In genomic region chr6:33172307-33173227, GRCh38 we compare ENCODE assay signal across 8 cellular contexts. TPM values are rescaled to one million over a fixed set of nuclear protein-coding genes. Genes with fewer than 3 reads are reported as not detected.
DNase-seq lines count a peak whose midpoint lies in the region; ATAC-seq and TF ChIP-seq lines count a peak whose summit lies in the region.

No MANE protein-coding gene starts in this region.

- no peak overlapping the region for H3K4me3 Mint-ChIP-seq in H9
- no peak overlapping the region for H3K4me3 Mint-ChIP-seq in activated B cell treated with CpG ODN at 0.5 μM for 24 hours
- H3K4me3 Mint-ChIP-seq in activated T-helper 2 cell treated with anti-CD3 and anti-CD28 coated beads, Interferon-gamma antibody, Interleukin-2, Interleukin-4, amounts not matched to agents 10 μg/mL and 5 μg/mL and 100 μg/mL, durations not matched to agents 14 hours and 24 hours and 36 hours (ENCODE audit: low read depth) = no peak overlapping the region

- no peak overlapping the region for H3K14ac ChIP-seq in H9 (ENCODE audit: insufficient read depth, low read length)

- H3K27me3 ChIP-seq in H9 (ENCODE audit: insufficient read depth, low read length) (no peaks in the 10 kb centered on the region), kidney epithelial cell (ENCODE audit: control insufficient read depth, insufficient read depth, low read length) (peaks cover 12% of the 10 kb centered on the region)

- DNase-seq in AG08395 (ENCODE audit: low spot score) (peak; percentile 76), H9 (peak; percentile 56), activated B cell treated with CpG ODN at 0.5 μM for 24 hours (no peak), kidney epithelial cell (ENCODE audit: low read depth) (no peak), C1 segment of cervical spinal cord (lab: John Stamatoyannopoulos, UW) (no peak), T1000 (lab: John Stamatoyannopoulos, UW) (no peak)
- no peak for DNase-seq in activated T-helper 2 cell treated with anti-CD3 and anti-CD28 coated beads, Interferon-gamma antibody, Interleukin-2, Interleukin-4, amounts not matched to agents 10 μg/mL and 5 μg/mL and 100 μg/mL, durations not matched to agents 14 hours and 24 hours and 36 hours (ENCODE audit: low spot score)
- DNase-seq in stimulated activated CD4-positive, alpha-beta T cell treated with anti-CD3 and anti-CD28 coated beads, Interleukin-15, amount 100 ng/mL, for 24 hours = no peak

- no peaks in the 10 kb centered on the region for H3K4me1 ChIP-seq in H9 (ENCODE audit: insufficient read depth, low read length)

- H4K5ac ChIP-seq in H9 (ENCODE audit: insufficient read length, low read depth, low read length) = no peak overlapping the region

- WGBS in H9 (ENCODE audit: extremely low coverage, insufficient read length, low lambda C conversion rate) = no CpG with 5 or more reads among the region's 12 CpGs

- H2BK12ac ChIP-seq in H9 (ENCODE audit: insufficient read length, low read depth, low read length) = no peak overlapping the region

- H3K27ac Mint-ChIP-seq in H9 (no peak overlapping the region; a peak in 2 of 7 replicates), activated B cell treated with CpG ODN at 0.5 μM for 24 hours (no peak overlapping the region)
- H3K27ac Mint-ChIP-seq in activated T-helper 2 cell treated with anti-CD3 and anti-CD28 coated beads, Interferon-gamma antibody, Interleukin-2, Interleukin-4, amounts not matched to agents 10 μg/mL and 5 μg/mL and 100 μg/mL, durations not matched to agents 14 hours and 24 hours and 36 hours = no peak overlapping the region

- no peaks in the 10 kb centered on the region for H3K9me3 ChIP-seq in H9 (ENCODE audit: control insufficient read depth, low read depth, low read length)

- POLR2A ChIA-PET in activated B cell treated with CpG ODN at 0.5 μM for 24 hours (lab: Charles Lee) = no interaction called here

- H3K4me3 ChIP-seq in kidney epithelial cell (ENCODE audit: low read depth, low read length) = no peak overlapping the region

- no peaks in the 10 kb centered on the region; a peak in 2 of 7 replicates for H3K36me3 Mint-ChIP-seq in H9 (ENCODE audit: insufficient read depth in 1 of 3, low read depth in 3 of 3)
- H3K36me3 Mint-ChIP-seq in activated B cell treated with CpG ODN at 0.5 μM for 24 hours (ENCODE audit: low read depth) = no peaks in the 10 kb centered on the region
- no peaks in the 10 kb centered on the region for H3K36me3 Mint-ChIP-seq in activated T-helper 2 cell treated with anti-CD3 and anti-CD28 coated beads, Interferon-gamma antibody, Interleukin-2, Interleukin-4, amounts not matched to agents 10 μg/mL and 5 μg/mL and 100 μg/mL, durations not matched to agents 14 hours and 24 hours and 36 hours (ENCODE audit: low read depth)

- no peak overlapping the region for H3K9ac ChIP-seq in H9 (ENCODE audit: extremely low read depth, insufficient read length, low read length)

- CTCF ChIA-PET in activated B cell treated with CpG ODN at 0.5 μM for 24 hours (lab: Charles Lee) = interaction anchor here (0.7 to 1.8 kb wide), 11 partner anchors 15 to 1647 kb away, joined by 3 to 7 read pairs (median 4); no protein-coding TSS in a partner anchor

- H3K79me1 ChIP-seq in H9 (ENCODE audit: insufficient read depth, low read depth, low read length, poor library complexity, severe bottlenecking) = no peaks in the 10 kb centered on the region

- H3K27me3 Mint-ChIP-seq in H9 (ENCODE audit: low read depth) (peaks cover 32% of the 10 kb centered on the region), activated B cell treated with CpG ODN at 0.5 μM for 24 hours (peaks cover 11% of the 10 kb centered on the region)
- peaks cover 2% of the 10 kb centered on the region for H3K27me3 Mint-ChIP-seq in activated T-helper 2 cell treated with anti-CD3 and anti-CD28 coated beads, Interferon-gamma antibody, Interleukin-2, Interleukin-4, amounts not matched to agents 10 μg/mL and 5 μg/mL and 100 μg/mL, durations not matched to agents 14 hours and 24 hours and 36 hours (ENCODE audit: low read depth)

- H3K27ac ChIP-seq in H9 (ENCODE audit: insufficient read length, low read depth, low read length) = no peak overlapping the region

- no peak overlapping the region for H3K18ac ChIP-seq in H9 (ENCODE audit: insufficient read length, low read depth, low read length)

- no peak overlapping the region for H2BK5ac ChIP-seq in H9 (ENCODE audit: insufficient read length, low read length)

- peaks cover 3% of the 10 kb centered on the region for H4K20me1 ChIP-seq in H9 (ENCODE audit: control insufficient read depth, insufficient read depth, insufficient read length)

- H2BK20ac ChIP-seq in H9 (ENCODE audit: low read depth, low read length, poor library complexity, severe bottlenecking) = no peak overlapping the region

- peak; percentile 41 for ATAC-seq in activated B cell treated with CpG ODN at 0.5 μM for 24 hours (ENCODE audit: low read depth)

- peaks cover 4 to 8% of the 10 kb centered on the region in 2 experiments for H3K4me1 Mint-ChIP-seq in H9
- H3K4me1 Mint-ChIP-seq in activated B cell treated with CpG ODN at 0.5 μM for 24 hours = peaks cover 16% of the 10 kb centered on the region
- no peaks in the 10 kb centered on the region for H3K4me1 Mint-ChIP-seq in activated T-helper 2 cell treated with anti-CD3 and anti-CD28 coated beads, Interferon-gamma antibody, Interleukin-2, Interleukin-4, amounts not matched to agents 10 μg/mL and 5 μg/mL and 100 μg/mL, durations not matched to agents 14 hours and 24 hours and 36 hours (ENCODE audit: low read depth)

- H3K9me3 Mint-ChIP-seq in H9 (no peaks in the 10 kb centered on the region), activated B cell treated with CpG ODN at 0.5 μM for 24 hours (no peaks in the 10 kb centered on the region)
- H3K9me3 Mint-ChIP-seq in activated T-helper 2 cell treated with anti-CD3 and anti-CD28 coated beads, Interferon-gamma antibody, Interleukin-2, Interleukin-4, amounts not matched to agents 10 μg/mL and 5 μg/mL and 100 μg/mL, durations not matched to agents 14 hours and 24 hours and 36 hours = no peaks in the 10 kb centered on the region

- no peak overlapping the region for H2AK5ac ChIP-seq in H9 (ENCODE audit: insufficient read length, low read length)

- no peaks in the 10 kb centered on the region for H3K36me3 ChIP-seq in kidney epithelial cell (ENCODE audit: control insufficient read depth, insufficient read depth, low read length)

- no peak overlapping the region for H3K4me2 ChIP-seq in H9 (ENCODE audit: insufficient read depth, insufficient read length, low read length)

- H2BK120ac ChIP-seq in H9 (ENCODE audit: low read depth, low read length, poor library complexity, severe bottlenecking) = no peak overlapping the region

- H3T11ph ChIP-seq in H9 (ENCODE audit: low read length) = no peak overlapping the region

- no peak overlapping the region for H2AFZ ChIP-seq in H9 (ENCODE audit: low read length)

- no peak overlapping the region for H2BK15ac ChIP-seq in H9 (ENCODE audit: low read depth, low read length)

- no peak overlapping the region for H3K56ac ChIP-seq in H9 (ENCODE audit: insufficient read length, low read depth, low read length)

- H4K91ac ChIP-seq in H9 (ENCODE audit: insufficient read length, low read depth, low read length) = no peak overlapping the region

- H3K4ac ChIP-seq in H9 (ENCODE audit: low read depth, low read length) = no peak overlapping the region

- TF ChIP-seq CTCF in H9 (conservative IDR thresholded peaks at IDR 0.05) (peak; percentile 75), activated B cell treated with CpG ODN at 0.5 μM for 24 hours (IDR thresholded peaks at IDR 0.05) (no peak), kidney epithelial cell (IDR thresholded peaks at IDR 0.05; ENCODE audit: insufficient read depth, low read length, poor library complexity, severe bottlenecking) (peak; percentile 60)

- H3K79me2 ChIP-seq in H9 (ENCODE audit: insufficient read depth, low read length) = no peaks in the 10 kb centered on the region

- no peaks in the 10 kb centered on the region for H3K23me2 ChIP-seq in H9 (ENCODE audit: insufficient read length, low read depth, low read length, poor library complexity, severe bottlenecking)

- intact Hi-C loops in activated B cell treated with CpG ODN at 0.5 μM for 24 hours (cut with micrococcal nuclease) = loop anchor here (1.0 kb wide), 1 partner anchor 172 kb away; no protein-coding TSS in a partner anchor
- intact Hi-C loops in activated T-helper 2 cell treated with anti-CD3 and anti-CD28 coated beads, Interferon-gamma antibody, Interleukin-2, Interleukin-4, amounts not matched to agents 10 μg/mL and 5 μg/mL and 100 μg/mL, durations not matched to agents 14 hours and 24 hours and 36 hours (cut with micrococcal nuclease) = no loop called here

- no peak overlapping the region for H4K8ac ChIP-seq in H9 (replicated peaks; ENCODE audit: insufficient read length, low read depth, low read length)

- H3K23ac ChIP-seq in H9 (ENCODE audit: insufficient read length, low read depth, low read length) = no peak overlapping the region

RNA-seq across cellular contexts. Expression of gene COL11A2, which starts 19.7 kb away (rescaled TPM):
- total RNA-seq in H9 (2021) = 2.0 and 2.3 TPM in 2 replicates
- total RNA-seq in activated B cell treated with CpG ODN at 0.5 μM for 24 hours = 0.32 and 0.47 TPM in 2 replicates
- total RNA-seq in kidney epithelial cell = 0.14 and 0.38 TPM in 2 replicates
- total RNA-seq in activated T-helper 2 cell treated with anti-CD3 and anti-CD28 coated beads, Interferon-gamma antibody, Interleukin-2, Interleukin-4, amounts not matched to agents 10 μg/mL and 5 μg/mL and 100 μg/mL, durations not matched to agents 14 hours and 24 hours and 36 hours = 0.34 and 0.37 TPM in 2 replicates

RNA-seq across cellular contexts. Expression of gene RXRB, which starts 27.9 kb away (rescaled TPM):
- 14.8 and 16.8 TPM in 2 replicates for total RNA-seq in H9 (2021)
- 72.4 and 74.3 TPM in 2 replicates for total RNA-seq in activated B cell treated with CpG ODN at 0.5 μM for 24 hours
- total RNA-seq in kidney epithelial cell = 24.4 and 24.9 TPM in 2 replicates
- total RNA-seq in activated T-helper 2 cell treated with anti-CD3 and anti-CD28 coated beads, Interferon-gamma antibody, Interleukin-2, Interleukin-4, amounts not matched to agents 10 μg/mL and 5 μg/mL and 100 μg/mL, durations not matched to agents 14 hours and 24 hours and 36 hours = 47.8 and 50.0 TPM in 2 replicates

RNA-seq across cellular contexts. Expression of gene SLC39A7, which starts 28.1 kb away (rescaled TPM):
- total RNA-seq in H9 (2021) (105 and 107 TPM in 2 replicates), activated B cell treated with CpG ODN at 0.5 μM for 24 hours (31.7 and 35.2 TPM in 2 replicates), kidney epithelial cell (94.1 and 94.9 TPM in 2 replicates)
- 63.8 and 69.6 TPM in 2 replicates for total RNA-seq in activated T-helper 2 cell treated with anti-CD3 and anti-CD28 coated beads, Interferon-gamma antibody, Interleukin-2, Interleukin-4, amounts not matched to agents 10 μg/mL and 5 μg/mL and 100 μg/mL, durations not matched to agents 14 hours and 24 hours and 36 hours

RNA-seq across cellular contexts. Expression of gene HSD17B8, which starts 31.9 kb away (rescaled TPM):
- total RNA-seq in H9 (2021) (5.5 and 7.1 TPM in 2 replicates), activated B cell treated with CpG ODN at 0.5 μM for 24 hours (12.3 TPM in 2 replicates), kidney epithelial cell (11.4 and 13.1 TPM in 2 replicates)
- total RNA-seq in activated T-helper 2 cell treated with anti-CD3 and anti-CD28 coated beads, Interferon-gamma antibody, Interleukin-2, Interleukin-4, amounts not matched to agents 10 μg/mL and 5 μg/mL and 100 μg/mL, durations not matched to agents 14 hours and 24 hours and 36 hours = 14.7 and 18.2 TPM in 2 replicates

RNA-seq across cellular contexts. Expression of gene RING1, which starts 35.7 kb away (rescaled TPM):
- 29.8 and 31.0 TPM in 2 replicates for total RNA-seq in H9 (2021)
- 41.7 and 43.8 TPM in 2 replicates for total RNA-seq in activated B cell treated with CpG ODN at 0.5 μM for 24 hours
- total RNA-seq in kidney epithelial cell = 12.1 and 16.4 TPM in 2 replicates
- 46.0 and 46.1 TPM in 2 replicates for total RNA-seq in activated T-helper 2 cell treated with anti-CD3 and anti-CD28 coated beads, Interferon-gamma antibody, Interleukin-2, Interleukin-4, amounts not matched to agents 10 μg/mL and 5 μg/mL and 100 μg/mL, durations not matched to agents 14 hours and 24 hours and 36 hours

Comparison
In these comparisons a context has a peak if more than half of its experiments do, and no peak if none do; other contexts are left out.
1. DNase-seq: peak in AG08395 (single experiment) and H9 (single experiment); none in activated B cell treated with CpG ODN at 0.5 μM for 24 hours (single experiment), kidney epithelial cell (single experiment), C1 segment of cervical spinal cord (0 of 14), T1000 (single experiment), activated T-helper 2 cell treated with anti-CD3 and anti-CD28 coated beads, Interferon-gamma antibody, Interleukin-2, Interleukin-4, amounts not matched to agents 10 μg/mL and 5 μg/mL and 100 μg/mL, durations not matched to agents 14 hours and 24 hours and 36 hours (single experiment) and stimulated activated CD4-positive, alpha-beta T cell treated with anti-CD3 and anti-CD28 coated beads, Interleukin-15, amount 100 ng/mL, for 24 hours (single experiment).